In genomic region chr6:53353624-53354023, GRCh38 we compare ENCODE assay signal across 1 cellular context.
TF ChIP-seq lines count a peak whose summit lies in the region.

No MANE protein-coding gene starts in this region.

TF ChIP-seq in H1, 55 proteins besides CTCF, POLR2A, EP300 and RAD21:
- TF ChIP-seq CTBP2 (IDR thresholded peaks at IDR 0.05; ENCODE audit: borderline replicate concordance, insufficient read depth, insufficient read length, low read length), result no peak
- no peak for TF ChIP-seq MAX (IDR thresholded peaks at IDR 0.05)
TF ChIP-seq in H1: peak in this region for 0.
